Comparison of ENCODE assay signal across 1 cellular context in the genomic region with DNA sequence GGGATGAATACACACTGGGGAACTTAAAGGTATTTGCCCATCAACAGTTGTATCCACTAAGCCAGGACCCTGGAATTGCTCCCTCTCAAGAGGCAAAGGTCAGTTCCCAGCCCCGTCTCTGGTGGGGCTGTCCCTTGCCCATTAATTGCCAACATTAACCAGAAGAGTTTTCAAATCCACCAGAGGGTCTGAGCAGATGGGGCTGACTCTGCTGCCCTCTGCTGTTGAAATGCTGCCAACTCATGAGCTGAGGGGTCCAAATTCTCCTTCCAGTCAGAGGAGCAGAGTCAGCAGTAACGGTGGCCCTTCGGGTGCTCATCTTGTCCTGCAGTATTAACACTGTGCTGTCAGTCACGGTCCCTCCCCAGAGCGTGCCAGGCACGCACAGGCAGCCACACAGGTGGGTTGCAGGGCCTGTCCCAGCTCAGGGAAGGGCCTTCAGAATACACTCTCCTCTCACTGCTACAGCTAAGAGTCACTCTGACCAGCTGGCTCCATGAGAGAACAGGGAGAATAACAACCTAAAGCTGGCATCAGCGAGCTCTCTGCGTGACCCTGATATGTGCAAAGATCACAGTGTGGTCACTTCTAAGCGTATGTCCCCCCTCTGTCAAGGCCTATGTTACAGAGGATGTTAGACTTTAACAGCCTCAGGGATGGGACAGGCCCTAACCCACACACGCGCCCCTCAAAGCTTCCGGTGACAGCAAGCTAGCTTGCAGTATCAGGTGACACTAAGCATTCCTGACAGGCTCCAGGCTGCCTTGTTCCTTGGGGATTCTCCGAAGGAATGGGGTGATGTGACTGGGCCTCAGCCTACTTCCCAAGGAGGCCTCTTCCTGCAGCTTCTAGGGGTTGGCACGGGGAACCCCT.
A peak's percentile ranks its signal among the peaks of the same experiment; 100 is the strongest.
TF ChIP-seq lines count a peak whose summit lies in the region.

No MANE protein-coding gene starts in this region.

TF ChIP-seq in GM12878, 131 proteins besides CTCF, POLR2A, EP300 and RAD21 (continued from another document):
- no peak for TF ChIP-seq MEF2A (IDR thresholded peaks at IDR 0.05; ENCODE audit: insufficient read depth, low read depth, low read length)
- peak; percentile 30; the same call in 1 of the 2 replicates for TF ChIP-seq MTA2 (IDR thresholded peaks at IDR 0.05; ENCODE audit: low read depth)
- no peak for TF ChIP-seq TAF1 (IDR thresholded peaks at IDR 0.05; ENCODE audit: borderline replicate concordance, low read depth, low read length)
- TF ChIP-seq BHLHE40 (IDR thresholded peaks at IDR 0.05; ENCODE audit: borderline replicate concordance in 1 of 2, low read depth in 2 of 2, low read length in 1 of 2): peak in 1 of 2 experiments; percentile 26; a peak in 1 of 4 replicates
- no peak for TF ChIP-seq DPF2 (IDR thresholded peaks at IDR 0.05)
- TF ChIP-seq, protein P1, sequence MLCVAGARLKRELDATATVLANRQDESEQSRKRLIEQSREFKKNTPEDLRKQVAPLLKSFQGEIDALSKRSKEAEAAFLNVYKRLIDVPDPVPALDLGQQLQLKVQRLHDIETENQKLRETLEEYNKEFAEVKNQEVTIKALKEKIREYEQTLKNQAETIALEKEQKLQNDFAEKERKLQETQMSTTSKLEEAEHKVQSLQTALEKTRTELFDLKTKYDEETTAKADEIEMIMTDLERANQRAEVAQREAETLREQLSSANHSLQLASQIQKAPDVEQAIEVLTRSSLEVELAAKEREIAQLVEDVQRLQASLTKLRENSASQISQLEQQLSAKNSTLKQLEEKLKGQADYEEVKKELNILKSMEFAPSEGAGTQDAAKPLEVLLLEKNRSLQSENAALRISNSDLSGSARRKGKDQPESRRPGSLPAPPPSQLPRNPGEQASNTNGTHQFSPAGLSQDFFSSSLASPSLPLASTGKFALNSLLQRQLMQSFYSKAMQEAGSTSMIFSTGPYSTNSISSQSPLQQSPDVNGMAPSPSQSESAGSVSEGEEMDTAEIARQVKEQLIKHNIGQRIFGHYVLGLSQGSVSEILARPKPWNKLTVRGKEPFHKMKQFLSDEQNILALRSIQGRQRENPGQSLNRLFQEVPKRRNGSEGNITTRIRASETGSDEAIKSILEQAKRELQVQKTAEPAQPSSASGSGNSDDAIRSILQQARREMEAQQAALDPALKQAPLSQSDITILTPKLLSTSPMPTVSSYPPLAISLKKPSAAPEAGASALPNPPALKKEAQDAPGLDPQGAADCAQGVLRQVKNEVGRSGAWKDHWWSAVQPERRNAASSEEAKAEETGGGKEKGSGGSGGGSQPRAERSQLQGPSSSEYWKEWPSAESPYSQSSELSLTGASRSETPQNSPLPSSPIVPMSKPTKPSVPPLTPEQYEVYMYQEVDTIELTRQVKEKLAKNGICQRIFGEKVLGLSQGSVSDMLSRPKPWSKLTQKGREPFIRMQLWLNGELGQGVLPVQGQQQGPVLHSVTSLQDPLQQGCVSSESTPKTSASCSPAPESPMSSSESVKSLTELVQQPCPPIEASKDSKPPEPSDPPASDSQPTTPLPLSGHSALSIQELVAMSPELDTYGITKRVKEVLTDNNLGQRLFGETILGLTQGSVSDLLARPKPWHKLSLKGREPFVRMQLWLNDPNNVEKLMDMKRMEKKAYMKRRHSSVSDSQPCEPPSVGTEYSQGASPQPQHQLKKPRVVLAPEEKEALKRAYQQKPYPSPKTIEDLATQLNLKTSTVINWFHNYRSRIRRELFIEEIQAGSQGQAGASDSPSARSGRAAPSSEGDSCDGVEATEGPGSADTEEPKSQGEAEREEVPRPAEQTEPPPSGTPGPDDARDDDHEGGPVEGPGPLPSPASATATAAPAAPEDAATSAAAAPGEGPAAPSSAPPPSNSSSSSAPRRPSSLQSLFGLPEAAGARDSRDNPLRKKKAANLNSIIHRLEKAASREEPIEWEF (IDR thresholded peaks at IDR 0.05; ENCODE audit: insufficient replicate concordance, low read depth, low read length): no peak
- TF ChIP-seq JUNB (IDR thresholded peaks at IDR 0.05): no peak
- no peak for TF ChIP-seq ETV6 (conservative IDR thresholded peaks at IDR 0.05 in 1 of 2, IDR thresholded peaks at IDR 0.05 in 1 of 2; ENCODE audit: borderline replicate concordance in 1 of 2, low read depth in 1 of 2)
TF ChIP-seq in GM12878: peak in this region for 8.
